In genomic region chr2:227871375-227871788, GRCh38 we compare ENCODE assay signal across 8 cellular contexts. TPM values are rescaled to one million over a fixed set of nuclear protein-coding genes. Genes with fewer than 3 reads are reported as not detected.
DNase-seq lines count a peak whose midpoint lies in the region; ATAC-seq and TF ChIP-seq lines count a peak whose summit lies in the region.

DAW1 (plus strand) TSS chr2:227871631; CDS start chr2:227871690, 59 bp downstream.

- CTCF ChIA-PET in activated CD8-positive, alpha-beta memory T cell treated with anti-CD3 and anti-CD28 coated beads, Interleukin-2, amount 10 ng/mL, durations not matched to agents 7 days and 5 days (lab: Charles Lee): interaction anchor here (1.3 to 1.4 kb wide), 2 partner anchors 9 to 15 kb away, joined by 3 to 7 read pairs; no protein-coding TSS in a partner anchor

- H3K36me3 ChIP-seq in mucosa of stomach (ENCODE audit: control insufficient read depth, insufficient read depth, low read length) (no peaks in the 10 kb centered on the region), subcutaneous abdominal adipose tissue (ENCODE audit: control insufficient read depth in 5 of 5, insufficient read depth in 5 of 5, low read length in 5 of 5) (no peaks in the 10 kb centered on the region)

- H3K9me3 ChIP-seq in mucosa of stomach (ENCODE audit: control insufficient read depth, low read length) (no peaks in the 10 kb centered on the region), subcutaneous abdominal adipose tissue (ENCODE audit: control insufficient read depth in 5 of 5, low read length in 5 of 5) (no peaks in the 10 kb centered on the region)

- H3K27ac Mint-ChIP-seq in activated CD8-positive, alpha-beta memory T cell treated with anti-CD3 and anti-CD28 coated beads, Interleukin-2, amount 10 ng/mL, durations not matched to agents 7 days and 5 days: no peak within 1 kb of the TSS
- H3K27ac Mint-ChIP-seq in immature natural killer cell: no peak within 1 kb of the TSS

- no peaks in the 10 kb centered on the region for H3K27me3 ChIP-seq in mucosa of stomach (ENCODE audit: control insufficient read depth, insufficient read depth, low read length)
- H3K27me3 ChIP-seq in subcutaneous abdominal adipose tissue (ENCODE audit: control insufficient read depth in 5 of 5, insufficient read depth in 4 of 5, low read length in 5 of 5): peaks cover 0 to 2% (median 0%) of the 10 kb centered on the region in 5 donors

- peaks cover 19% of the 10 kb centered on the region for H3K27me3 Mint-ChIP-seq in activated CD8-positive, alpha-beta memory T cell treated with anti-CD3 and anti-CD28 coated beads, Interleukin-2, amount 10 ng/mL, durations not matched to agents 7 days and 5 days
- peaks cover 2 to 13% (median 7%) of the 10 kb centered on the region in 3 donors for H3K27me3 Mint-ChIP-seq in immature natural killer cell (ENCODE audit: low read depth in 3 of 3)

- peaks cover 11% of the 10 kb centered on the region for H3K4me1 ChIP-seq in mucosa of stomach (ENCODE audit: control insufficient read depth, insufficient read depth, low read length)
- H3K4me1 ChIP-seq in subcutaneous abdominal adipose tissue (ENCODE audit: control insufficient read depth in 5 of 5, insufficient read depth in 5 of 5, low read length in 5 of 5): peaks cover 0 to 12% (median 9%) of the 10 kb centered on the region in 5 donors

- DNase-seq in GM13976 (ENCODE audit: low spot score): peak; percentile 87
- peak; percentile 32 for DNase-seq in HPDE6-E6E7 (ENCODE audit: extremely low spot score)
- peak; percentile 51 for DNase-seq in activated CD8-positive, alpha-beta memory T cell treated with anti-CD3 and anti-CD28 coated beads, Interleukin-2, amount 10 ng/mL, durations not matched to agents 7 days and 5 days
- DNase-seq in erythroblast (lab: John Stamatoyannopoulos, UW): peak; percentile 30 to 34
- no peak for DNase-seq in NOMO-1 (lab: John Stamatoyannopoulos, UW; ENCODE audit: unreplicated experiment in 2 of 2)
- no peak for DNase-seq in immature natural killer cell

- H3K4me3 Mint-ChIP-seq in activated CD8-positive, alpha-beta memory T cell treated with anti-CD3 and anti-CD28 coated beads, Interleukin-2, amount 10 ng/mL, durations not matched to agents 7 days and 5 days: no peak within 1 kb of the TSS
- H3K4me3 Mint-ChIP-seq in immature natural killer cell: no peak within 1 kb of the TSS

- no peaks in the 10 kb centered on the region for H3K9me3 Mint-ChIP-seq in activated CD8-positive, alpha-beta memory T cell treated with anti-CD3 and anti-CD28 coated beads, Interleukin-2, amount 10 ng/mL, durations not matched to agents 7 days and 5 days (ENCODE audit: low read depth)
- peaks cover 0 to 9% (median 0%) of the 10 kb centered on the region in 6 donors for H3K9me3 Mint-ChIP-seq in immature natural killer cell

- no peak for TF ChIP-seq CTCF in GM13976 (IDR thresholded peaks at IDR 0.05; ENCODE audit: borderline replicate concordance, control extremely low read depth, extremely low read depth, insufficient read depth, missing control alignments)

- no peak for TF ChIP-seq POLR2A in erythroblast (IDR thresholded peaks at IDR 0.05; ENCODE audit: low read length)

- in situ Hi-C loops in GM13976 (cut with MboI; ENCODE audit: low sequenced_read_pairs, unreplicated experiment): no loop called here

- H3K4me1 Mint-ChIP-seq in activated CD8-positive, alpha-beta memory T cell treated with anti-CD3 and anti-CD28 coated beads, Interleukin-2, amount 10 ng/mL, durations not matched to agents 7 days and 5 days: no peaks in the 10 kb centered on the region
- H3K4me1 Mint-ChIP-seq in immature natural killer cell: no peaks in the 10 kb centered on the region

- ATAC-seq in activated CD8-positive, alpha-beta memory T cell treated with anti-CD3 and anti-CD28 coated beads, Interleukin-2, amount 10 ng/mL, durations not matched to agents 7 days and 5 days: peak; percentile 75

- H3K4me3 ChIP-seq in mucosa of stomach (ENCODE audit: low read length) (no peak within 1 kb of the TSS), subcutaneous abdominal adipose tissue (ENCODE audit: low read depth in 1 of 5, low read length in 5 of 5) (peak within 1 kb of the TSS; percentile 29 to 55 (median 50))

- H3K9ac ChIP-seq in mucosa of stomach (ENCODE audit: low read length) (peak within 1 kb of the TSS; percentile 24), subcutaneous abdominal adipose tissue (ENCODE audit: low read length in 5 of 5) (peak within 1 kb of the TSS in 1 of 5 donors; percentile 60)

- H3K27ac ChIP-seq in subcutaneous abdominal adipose tissue (ENCODE audit: low read depth, low read length): no peak within 1 kb of the TSS

- no peaks in the 10 kb centered on the region for H3K36me3 Mint-ChIP-seq in activated CD8-positive, alpha-beta memory T cell treated with anti-CD3 and anti-CD28 coated beads, Interleukin-2, amount 10 ng/mL, durations not matched to agents 7 days and 5 days
- H3K36me3 Mint-ChIP-seq in immature natural killer cell: no peaks in the 10 kb centered on the region

RNA-seq across cellular contexts. Expression of gene DAW1, which starts in this region (rescaled TPM):
- total RNA-seq in activated CD8-positive, alpha-beta memory T cell treated with anti-CD3 and anti-CD28 coated beads, Interleukin-2, amount 10 ng/mL, durations not matched to agents 7 days and 5 days: not detected
- polyA plus RNA-seq in immature natural killer cell: not detected

Comparison
In these comparisons a context has a peak if more than half of its experiments do, and no peak if none do; other contexts are left out.
1. Peak in DNase-seq and ATAC-seq in activated CD8-positive, alpha-beta memory T cell treated with anti-CD3 and anti-CD28 coated beads, Interleukin-2, amount 10 ng/mL, durations not matched to agents 7 days and 5 days; RNA of the gene not detected or under 1 TPM.
2. DNase-seq: peak in GM13976 (single experiment), HPDE6-E6E7 (single experiment) and erythroblast (2 of 2); none in NOMO-1 (0 of 2) and immature natural killer cell (0 of 3).